In the genomic region with DNA sequence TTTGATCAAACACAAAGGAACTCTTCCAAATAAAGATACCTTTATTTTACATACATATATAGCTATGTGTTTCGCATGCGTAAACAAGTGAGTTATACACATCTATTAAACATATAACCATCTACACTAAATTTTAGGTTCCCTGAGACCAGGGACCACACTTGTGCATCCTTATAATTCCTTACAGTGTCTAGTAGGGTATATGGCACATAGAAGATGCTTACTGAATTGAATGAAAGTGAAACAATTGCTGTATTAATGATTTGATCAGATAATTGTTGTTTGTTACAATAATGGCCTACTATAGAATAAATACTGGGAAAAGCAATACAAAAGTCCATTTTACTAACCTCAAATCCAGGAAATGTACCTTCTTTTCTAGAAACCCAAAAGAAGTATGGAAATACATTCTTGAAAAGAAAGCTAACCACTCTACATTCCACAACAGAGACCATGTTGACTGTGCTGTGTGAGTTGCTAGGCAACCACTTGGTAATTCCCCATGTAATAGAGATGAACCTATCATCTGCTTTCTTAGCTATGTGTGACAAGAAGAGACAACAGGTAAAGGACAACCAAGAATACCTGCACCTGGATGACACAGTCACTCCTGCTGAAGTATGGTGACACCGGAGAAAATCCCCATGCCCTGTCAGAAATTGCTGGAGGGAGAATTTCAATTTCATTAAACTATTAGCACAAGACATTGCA, we compare ENCODE assay signal across 9 cellular contexts. TPM values are rescaled to one million over a fixed set of nuclear protein-coding genes. Genes with fewer than 3 reads are reported as not detected.
DNase-seq lines count a peak whose midpoint lies in the region; ATAC-seq, FAIRE-seq and TF ChIP-seq lines count a peak whose summit lies in the region.
"Had no signal": no experiment of that assay in that cellular context is flagged by ENCODE, and none has a peak within 500 bp of the region (broad histone marks: within the 10 kb centered on the region; RNA-seq: fewer than 3 reads in every experiment).

No MANE protein-coding gene starts in this region.

- no peak overlapping the region for H3K9ac ChIP-seq in colonic mucosa (ENCODE audit: low read depth in 2 of 2, low read length in 2 of 2)

- no peaks in the 10 kb centered on the region for H3K9me3 ChIP-seq in cardiac muscle cell (ENCODE audit: low read depth)
- no peaks in the 10 kb centered on the region for H3K9me3 ChIP-seq in ectodermal cell (ENCODE audit: control insufficient read depth, low read length)
- peaks cover 0 to 5% (median 4%) of the 10 kb centered on the region in 4 donors for H3K9me3 ChIP-seq in upper lobe of left lung
- no peaks in the 10 kb centered on the region for H3K9me3 ChIP-seq in colonic mucosa

- no peak for TF ChIP-seq POLR2A in upper lobe of left lung (IDR thresholded peaks at IDR 0.05)

- H3K36me3 ChIP-seq in cardiac muscle cell: no peaks in the 10 kb centered on the region
- no peaks in the 10 kb centered on the region for H3K36me3 ChIP-seq in ectodermal cell (ENCODE audit: control insufficient read depth, insufficient read depth, low read length)
- no peaks in the 10 kb centered on the region for H3K36me3 ChIP-seq in upper lobe of left lung
- no peaks in the 10 kb centered on the region for H3K36me3 ChIP-seq in colonic mucosa

- H3K4me3 ChIP-seq in cardiac muscle cell (no peak overlapping the region), ectodermal cell (ENCODE audit: insufficient read depth, low read depth, low read length) (no peak overlapping the region), upper lobe of left lung (no peak overlapping the region), colonic mucosa (no peak overlapping the region)

- H3K27ac ChIP-seq in cardiac muscle cell (no peak overlapping the region), ectodermal cell (ENCODE audit: insufficient read depth, low read depth, low read length, poor library complexity, severe bottlenecking) (peak overlapping the region; percentile 99), upper lobe of left lung (peak overlapping the region in 1 of 4 donors; percentile 15), colonic mucosa (no peak overlapping the region)

- intact Hi-C loops in cardiac septum (cut with DNase I): no loop called here
- intact Hi-C loops in colonic mucosa (cut with DNase I): no loop called here

- TF ChIP-seq CTCF in cardiac muscle cell (IDR thresholded peaks at IDR 0.05; ENCODE audit: low read depth, low read length) (no peak), upper lobe of left lung (IDR thresholded peaks at IDR 0.05) (no peak), colonic mucosa (IDR thresholded peaks at IDR 0.05) (no peak)

- H3K27me3 ChIP-seq in cardiac muscle cell (no peaks in the 10 kb centered on the region), ectodermal cell (ENCODE audit: control insufficient read depth, insufficient read depth, low read length, poor library complexity, severe bottlenecking) (no peaks in the 10 kb centered on the region), upper lobe of left lung (no peaks in the 10 kb centered on the region), colonic mucosa (no peaks in the 10 kb centered on the region)

- TF ChIP-seq EP300 in upper lobe of left lung (IDR thresholded peaks at IDR 0.05): no peak

- peak; percentile 31 for FAIRE-seq in HTR-8/SVneo (lab: Jason Lieb, UNC)

- WGBS in ectodermal cell, 2 experiments: 100% methylated on average over 3 of the region's 3 CpGs
- WGBS in upper lobe of left lung, 2 donors: 90% methylated on average over 3 of the region's 3 CpGs

- ATAC-seq in upper lobe of left lung (ENCODE audit: low FRiP score in 2 of 2): peak; percentile 58 to 63

- DNase-seq in cardiac muscle cell (ENCODE audit: low read depth in 1 of 2, low spot score in 1 of 2) (peak; percentile 46 to 66), cardiac septum (ENCODE audit: low spot score) (no peak), HTR-8/SVneo (ENCODE audit: insufficient read length, low spot score) (no peak), upper lobe of left lung (no peak), AML-193 (lab: John Stamatoyannopoulos, UW) (no peak), colonic mucosa (no peak), cerebellar cortex (ENCODE audit: low spot score) (no peak)
- DNase-seq: KBM-7 had no signal

- H3K4me1 ChIP-seq in cardiac muscle cell (ENCODE audit: low read depth) (peaks cover 20% of the 10 kb centered on the region), ectodermal cell (ENCODE audit: control insufficient read depth, insufficient read depth, low read length) (peaks cover 45% of the 10 kb centered on the region), upper lobe of left lung (peaks cover 3 to 15% (median 4%) of the 10 kb centered on the region in 4 donors), colonic mucosa (no peaks in the 10 kb centered on the region)

RNA-seq across cellular contexts. Expression of gene CIPC, which starts 11.9 kb away (rescaled TPM):
- total RNA-seq in cardiac muscle cell (31.3 and 35.3 TPM in 2 replicates), cardiac septum (45.9 TPM), upper lobe of left lung (10 to 100 TPM; 25.1 to 42.4 (median 32.7) TPM), colonic mucosa (10 to 100 TPM; 18.2 to 38.4 TPM)
- 16.4 and 16.5 TPM in 2 replicates for polyA plus RNA-seq in cardiac muscle cell
- 23.9 TPM for polyA plus RNA-seq in ectodermal cell (2013, experiment 1 of 4)
- polyA plus RNA-seq in ectodermal cell (2013, experiment 2 of 4): 21.8 TPM
- 19.0 TPM for polyA plus RNA-seq in ectodermal cell (2013, experiment 3 of 4)
- 19.4 TPM for polyA plus RNA-seq in ectodermal cell (2013, experiment 4 of 4)

RNA-seq across cellular contexts. Expression of gene ZDHHC22, which starts 55.4 kb away (rescaled TPM):
- 0.12 and 0.25 TPM in 2 replicates for total RNA-seq in cardiac muscle cell
- polyA plus RNA-seq in cardiac muscle cell: 0.10 TPM in 1 of 2 replicates, not detected in the other
- total RNA-seq in cardiac septum: not detected
- 1.7 TPM for polyA plus RNA-seq in ectodermal cell (2013, experiment 1 of 4)
- 0.89 TPM for polyA plus RNA-seq in ectodermal cell (2013, experiment 2 of 4)
- 0.91 TPM for polyA plus RNA-seq in ectodermal cell (2013, experiment 3 of 4)
- 0.97 TPM for polyA plus RNA-seq in ectodermal cell (2013, experiment 4 of 4)
- total RNA-seq in upper lobe of left lung: under 1 TPM in 1 of 6 donors, not detected in 5; 0.06 TPM
- under 1 TPM; 0.07 to 0.42 TPM for total RNA-seq in colonic mucosa

RNA-seq across cellular contexts. Expression of gene IRF2BPL, which starts 57.7 kb away (rescaled TPM):
- total RNA-seq in cardiac muscle cell (128 and 185 TPM in 2 replicates), cardiac septum (46.0 TPM), upper lobe of left lung (100 to 1,000 TPM in 1 of 6 donors, 10 to 100 TPM in 5; 44.0 to 111 (median 49.6) TPM), colonic mucosa (10 to 100 TPM; 18.3 to 27.1 TPM)
- polyA plus RNA-seq in cardiac muscle cell: 43.7 and 88.2 TPM in 2 replicates
- 15.5 TPM for polyA plus RNA-seq in ectodermal cell (2013, experiment 1 of 4)
- 12.7 TPM for polyA plus RNA-seq in ectodermal cell (2013, experiment 2 of 4)
- 15.6 TPM for polyA plus RNA-seq in ectodermal cell (2013, experiment 3 of 4)
- polyA plus RNA-seq in ectodermal cell (2013, experiment 4 of 4): 16.1 TPM

Comparison
In these comparisons a context has a peak if more than half of its experiments do, and no peak if none do; other contexts are left out.
1. DNase-seq: peak in cardiac muscle cell (2 of 2); none in cardiac septum (single experiment), HTR-8/SVneo (single experiment), upper lobe of left lung (0 of 2), AML-193 (0 of 2), colonic mucosa (single experiment) and cerebellar cortex (single experiment).